In the genomic region with DNA sequence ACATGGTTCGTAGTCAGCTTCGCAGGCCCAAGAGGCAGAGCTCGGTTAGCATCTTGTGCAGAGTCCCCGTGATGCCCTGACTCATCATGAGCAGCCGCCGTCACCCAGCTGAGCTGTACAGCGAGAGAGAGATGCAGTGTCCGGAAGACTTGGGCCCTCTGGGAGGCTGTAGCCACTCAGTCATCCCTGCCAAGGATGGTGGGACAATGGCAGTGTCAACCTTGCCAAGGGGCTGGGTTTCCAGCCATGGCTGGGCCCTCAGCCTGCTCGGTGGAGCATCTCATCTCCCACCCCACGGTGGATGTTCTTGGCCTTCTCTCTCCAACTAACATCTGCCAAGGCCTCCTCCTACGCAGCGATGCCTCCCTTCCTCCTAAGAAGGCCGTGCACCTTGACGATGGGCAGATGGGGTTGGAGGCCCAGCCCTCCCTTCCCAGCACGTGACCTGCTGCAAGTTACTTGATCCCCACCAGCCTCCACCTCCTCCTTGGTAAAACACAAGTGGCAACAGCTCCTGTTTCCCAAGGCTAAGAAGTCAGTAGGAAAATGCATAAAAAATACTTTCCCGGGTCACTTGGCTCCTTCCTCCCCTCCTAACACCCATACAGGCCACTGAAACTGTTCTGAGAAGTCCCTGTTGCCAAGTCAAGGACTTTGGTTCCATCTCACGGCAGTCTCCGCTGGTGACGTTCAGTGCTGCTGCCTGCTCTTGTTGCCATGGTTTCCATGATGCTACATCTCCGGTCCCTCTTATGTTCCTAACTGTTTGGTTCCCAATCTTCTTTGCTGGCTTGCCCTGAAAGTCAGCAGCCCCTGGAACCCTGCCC, we compare ENCODE assay signal across 15 cellular contexts.
DNase-seq lines count a peak whose midpoint lies in the region; ATAC-seq, FAIRE-seq and TF ChIP-seq lines count a peak whose summit lies in the region.
"Had no signal": no experiment of that assay in that cellular context is flagged by ENCODE, and none has a peak within 500 bp of the region (broad histone marks: within the 10 kb centered on the region; RNA-seq: fewer than 3 reads in every experiment).

No MANE protein-coding gene starts in this region.

- TF ChIP-seq CTCF in C4-2B (conservative IDR thresholded peaks at IDR 0.05) (no peak), coronary artery (IDR thresholded peaks at IDR 0.05) (no peak), osteocyte (IDR thresholded peaks at IDR 0.05) (no peak)

- FAIRE-seq in frontal cortex (lab: Jason Lieb, UNC) (no peak), small intestine (lab: Jason Lieb, UNC) (no peak)

- 88 to 90% (median 89%) methylated on average over 19 to 20 of the region's 20 CpGs for WGBS in small intestine, 3 donors

- H3K9me3 ChIP-seq in small intestine (ENCODE audit: control insufficient read depth, low read depth): no peaks in the 10 kb centered on the region
- H3K9me3 ChIP-seq: upper lobe of left lung had no signal

- no peak for ATAC-seq in HG02623 (IDR thresholded peaks at IDR 0.05; ENCODE audit: unreplicated experiment)
- no peak for ATAC-seq in GM18867 (IDR thresholded peaks at IDR 0.05; ENCODE audit: unreplicated experiment)
- ATAC-seq: GM23338; natural killer cell treated with Interleukin-12 subunit alpha and Interleukin-12 subunit beta and Interleukin-15 and Interleukin-18, amount 100 ng/mL, for 72 hours had no signal

- H3K9me3 Mint-ChIP-seq in osteocyte (ENCODE audit: unreplicated experiment): no peaks in the 10 kb centered on the region
- H3K9me3 Mint-ChIP-seq: activated T-helper 2 cell treated with anti-CD3 and anti-CD28 coated beads, Interferon-gamma antibody, Interleukin-2, Interleukin-4, amounts not matched to agents 10 μg/mL and 5 μg/mL and 100 μg/mL, durations not matched to agents 14 hours and 24 hours and 36 hours; GM23338; natural killer cell treated with Interleukin-12 subunit alpha and Interleukin-12 subunit beta and Interleukin-15 and Interleukin-18, amount 100 ng/mL, for 72 hours had no signal

- peaks cover 41% of the 10 kb centered on the region for H3K4me1 Mint-ChIP-seq in osteocyte (ENCODE audit: unreplicated experiment)

- peak; percentile 78 to 85 for DNase-seq in NCI-H446 (lab: John Stamatoyannopoulos, UW)
- peak; percentile 35 for DNase-seq in coronary artery (ENCODE audit: low spot score)
- peak; percentile 76 for DNase-seq in osteocyte (ENCODE audit: extremely low spot score, unreplicated experiment)
- no peak for DNase-seq in frontal cortex (ENCODE audit: low spot score in 2 of 2)
- no peak for DNase-seq in small intestine
- DNase-seq: SHP77 treated with DMSO at 0.1 percent for 48 hours had no signal

- no peaks in the 10 kb centered on the region for H3K27me3 Mint-ChIP-seq in osteocyte (ENCODE audit: unreplicated experiment)

- H3K36me3 ChIP-seq in small intestine (ENCODE audit: control insufficient read depth in 2 of 2, insufficient read depth in 2 of 2, low read length in 2 of 2): no peaks in the 10 kb centered on the region
- H3K36me3 ChIP-seq: upper lobe of left lung had no signal

- no peak overlapping the region for H3K4me3 ChIP-seq in coronary artery
- no peak overlapping the region for H3K4me3 ChIP-seq in small intestine (ENCODE audit: low read depth in 1 of 2, low read length in 2 of 2)
- H3K4me3 ChIP-seq: dorsolateral prefrontal cortex, GM23338, lung, upper lobe of left lung had no signal

- peak overlapping the region; percentile 45; the same call in 1 of the 2 replicates for H3K27ac ChIP-seq in C4-2B
- H3K27ac ChIP-seq in coronary artery: no peak overlapping the region
- no peak overlapping the region for H3K27ac ChIP-seq in small intestine (ENCODE audit: low read depth in 1 of 2, low read length in 1 of 2)
- H3K27ac ChIP-seq: dorsolateral prefrontal cortex, upper lobe of left lung had no signal

- H3K36me3 Mint-ChIP-seq in osteocyte (ENCODE audit: unreplicated experiment): no peaks in the 10 kb centered on the region
- H3K36me3 Mint-ChIP-seq: natural killer cell treated with Interleukin-12 subunit alpha and Interleukin-12 subunit beta and Interleukin-15 and Interleukin-18, amount 100 ng/mL, for 72 hours had no signal

- H3K27ac Mint-ChIP-seq in osteocyte (ENCODE audit: unreplicated experiment): no peak overlapping the region
- H3K27ac Mint-ChIP-seq: activated T-helper 2 cell treated with anti-CD3 and anti-CD28 coated beads, Interferon-gamma antibody, Interleukin-2, Interleukin-4, amounts not matched to agents 10 μg/mL and 5 μg/mL and 100 μg/mL, durations not matched to agents 14 hours and 24 hours and 36 hours; natural killer cell treated with Interleukin-12 subunit alpha and Interleukin-12 subunit beta and Interleukin-15 and Interleukin-18, amount 100 ng/mL, for 72 hours had no signal

- no peaks in the 10 kb centered on the region for H3K4me1 ChIP-seq in small intestine (ENCODE audit: control insufficient read depth in 2 of 2, insufficient read depth in 1 of 2, low read depth in 1 of 2, low read length in 1 of 2)

- no peak overlapping the region for H3K4me3 Mint-ChIP-seq in osteocyte (ENCODE audit: unreplicated experiment)
- H3K4me3 Mint-ChIP-seq: GM23338; natural killer cell treated with Interleukin-12 subunit alpha and Interleukin-12 subunit beta and Interleukin-15 and Interleukin-18, amount 100 ng/mL, for 72 hours had no signal

- H3K27me3 ChIP-seq in small intestine (ENCODE audit: control insufficient read depth in 2 of 2, insufficient read depth in 2 of 2, low read length in 2 of 2): no peaks in the 10 kb centered on the region
- H3K27me3 ChIP-seq: dorsolateral prefrontal cortex, upper lobe of left lung had no signal

Comparison
In these comparisons a context has a peak if more than half of its experiments do, and no peak if none do; other contexts are left out.
1. DNase-seq: peak in NCI-H446 (2 of 2), coronary artery (single experiment) and osteocyte (single experiment); none in frontal cortex (0 of 2) and small intestine (single experiment).